16 cellular contexts compared by ENCODE assay signal in the genomic region with DNA sequence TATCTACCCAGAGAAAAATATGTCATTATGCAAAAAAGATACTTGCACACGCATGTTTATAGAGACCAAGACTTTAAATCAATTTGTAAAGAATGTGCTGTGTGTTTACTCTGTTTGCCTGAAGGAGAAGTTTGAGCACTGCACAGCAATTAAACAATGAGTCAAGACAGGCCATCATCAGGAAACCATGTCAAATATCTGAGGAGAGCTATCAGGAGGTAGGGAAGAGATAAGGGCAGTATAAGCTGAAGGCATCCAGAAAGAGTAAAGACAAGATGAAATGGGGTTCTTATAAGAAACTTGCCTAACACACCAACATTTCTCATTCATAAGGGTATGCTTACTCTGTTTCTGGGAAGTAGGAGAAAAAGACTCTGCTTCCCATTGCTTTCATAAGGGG.
"Had no signal": no experiment of that assay in that cellular context is flagged by ENCODE, and none has a peak within 500 bp of the region (broad histone marks: within the 10 kb centered on the region; RNA-seq: fewer than 3 reads in every experiment).

No MANE protein-coding gene starts in this region.

- H2AFZ ChIP-seq: hepatocyte had no signal

- H3K27ac ChIP-seq: hepatocyte, left ventricle myocardium inferior, transverse colon had no signal

- H3K4me1 ChIP-seq: transverse colon had no signal

- H3K4me2 ChIP-seq: hepatocyte had no signal

- H3K27me3 ChIP-seq: hepatocyte, transverse colon had no signal

- H3K36me3 ChIP-seq: left ventricle myocardium inferior, transverse colon had no signal

- H3K79me2 ChIP-seq: hepatocyte had no signal

- H3K4me3 Mint-ChIP-seq: activated naive CD8-positive, alpha-beta T cell treated with anti-CD3 and anti-CD28 coated beads, Interleukin-2, amount 50 U/mL, for 24 hours; memory B cell; naive thymus-derived CD8-positive, alpha-beta T cell; T-helper 17 cell; WTC11 had no signal

- DNase-seq: activated CD4-positive, alpha-beta T cell treated with anti-CD3 and anti-CD28 coated beads, Interleukin-2, amount 50 U/mL, for 1 hour; activated CD8-positive, alpha-beta memory T cell treated with anti-CD3 and anti-CD28 coated beads for 24 hours; activated naive CD4-positive, alpha-beta T cell; activated naive CD8-positive, alpha-beta T cell treated with anti-CD3 and anti-CD28 coated beads, Interleukin-2, amount 50 U/mL, for 24 hours; kidney; left ventricle myocardium inferior; naive thymus-derived CD8-positive, alpha-beta T cell; posterior cingulate gyrus; retina; stimulated activated CD4-positive, alpha-beta T cell treated with anti-CD3 and anti-CD28 coated beads, Interleukin-4, amount 100 ng/mL, for 24 hours; stimulated activated naive CD4-positive, alpha-beta T cell treated with Interleukin-2 at 50 U/mL for 16 hours; T-helper 17 cell; transverse colon had no signal

- H3K27me3 Mint-ChIP-seq: activated naive CD8-positive, alpha-beta T cell treated with anti-CD3 and anti-CD28 coated beads, Interleukin-2, amount 50 U/mL, for 24 hours; memory B cell; naive thymus-derived CD8-positive, alpha-beta T cell; T-helper 17 cell had no signal

- H3K4me3 ChIP-seq: hepatocyte, left ventricle myocardium inferior, transverse colon had no signal

- H3K9me3 ChIP-seq: left ventricle myocardium inferior, transverse colon had no signal

- ATAC-seq: activated naive CD8-positive, alpha-beta T cell treated with anti-CD3 and anti-CD28 coated beads, Interleukin-2, amount 50 U/mL, for 24 hours; naive thymus-derived CD8-positive, alpha-beta T cell; T-helper 17 cell; WTC11 had no signal

- H3K36me3 Mint-ChIP-seq: memory B cell; naive thymus-derived CD8-positive, alpha-beta T cell; WTC11 had no signal

- H3K9me3 Mint-ChIP-seq: activated naive CD8-positive, alpha-beta T cell treated with anti-CD3 and anti-CD28 coated beads, Interleukin-2, amount 50 U/mL, for 24 hours; memory B cell; naive thymus-derived CD8-positive, alpha-beta T cell had no signal
